ENCODE assay signal across 9 cellular contexts in the genomic region with DNA sequence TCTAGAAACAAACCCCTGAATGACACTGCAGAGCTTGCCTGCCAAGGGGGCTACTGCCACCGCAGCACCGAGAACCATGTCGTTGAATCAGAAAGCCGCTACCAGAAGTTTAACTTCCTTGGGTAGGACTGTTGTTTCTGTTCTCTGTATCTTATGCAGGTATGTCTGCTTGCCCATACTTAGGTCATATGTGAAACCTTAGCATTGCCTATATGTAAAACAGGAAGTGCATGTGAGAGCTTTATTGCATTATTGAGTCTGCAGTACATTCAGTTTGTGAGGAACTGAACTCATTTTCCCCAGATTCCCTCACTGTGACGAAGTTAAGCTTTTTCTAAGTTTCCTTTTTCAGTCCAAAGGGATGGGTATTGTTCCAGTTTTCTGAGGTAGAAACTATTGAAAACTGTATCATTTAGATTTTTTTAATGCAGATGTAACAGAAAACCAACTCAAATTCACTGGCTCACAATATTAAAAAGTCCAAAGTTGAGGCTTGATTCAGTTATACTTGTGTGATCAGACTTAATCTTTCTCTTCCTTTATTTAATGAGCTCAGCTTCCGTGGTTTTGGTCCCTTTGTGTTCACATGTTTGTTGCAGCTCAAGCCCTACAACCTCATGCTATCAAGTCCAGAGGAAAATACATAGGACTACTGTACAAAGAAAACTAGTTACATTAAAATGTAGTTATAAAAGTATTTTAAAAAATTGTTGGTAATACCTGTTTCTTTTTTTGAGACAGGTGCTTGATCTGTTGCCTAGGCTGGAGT. TPM values are rescaled to one million over a fixed set of nuclear protein-coding genes. Genes with fewer than 3 reads are reported as not detected.
A peak's percentile ranks its signal among the peaks of the same experiment; 100 is the strongest.
DNase-seq lines count a peak whose midpoint lies in the region; ATAC-seq, FAIRE-seq and TF ChIP-seq lines count a peak whose summit lies in the region.
"Had no signal": no experiment of that assay in that cellular context is flagged by ENCODE, and none has a peak within 500 bp of the region (broad histone marks: within the 10 kb centered on the region; RNA-seq: fewer than 3 reads in every experiment).

No MANE protein-coding gene starts in this region.

- FAIRE-seq in small intestine (lab: Jason Lieb, UNC): no peak
- FAIRE-seq: H1 had no signal

- H3K27ac Mint-ChIP-seq in dendritic cell treated with granulocyte-macrophage colony-stimulating factor and Interleukin-4, amounts not matched to agents 40 ng/mL and 50 ng/mL, for 4 days: peak overlapping the region; percentile 32

- H3K27ac ChIP-seq in small intestine (ENCODE audit: low read depth in 1 of 2, low read length in 1 of 2): peak overlapping the region in 1 of 2 donors; percentile 35

- no peak for TF ChIP-seq CTCF in GM12864 (IDR thresholded peaks at IDR 0.05; ENCODE audit: low read depth, low read length, missing control alignments)

- intact Hi-C loops in dendritic cell treated with granulocyte-macrophage colony-stimulating factor and Interleukin-4, amounts not matched to agents 40 ng/mL and 50 ng/mL, for 4 days (cut with micrococcal nuclease): loop anchor here (10.0 kb wide), 1 partner anchor 223 kb away; a partner anchor contains a TSS

- peak overlapping the region; percentile 4 for H3K4me3 Mint-ChIP-seq in dendritic cell treated with granulocyte-macrophage colony-stimulating factor and Interleukin-4, amounts not matched to agents 40 ng/mL and 50 ng/mL, for 4 days

- no peak overlapping the region for H3K4me3 ChIP-seq in GM12864 (ENCODE audit: low read depth, low read length)
- H3K4me3 ChIP-seq in small intestine (ENCODE audit: low read depth in 1 of 2, low read length in 2 of 2): no peak overlapping the region

- H3K27me3 ChIP-seq in small intestine (ENCODE audit: control insufficient read depth in 2 of 2, insufficient read depth in 2 of 2, low read length in 2 of 2): no peaks in the 10 kb centered on the region

- ATAC-seq in GM21390 (IDR thresholded peaks at IDR 0.05; ENCODE audit: unreplicated experiment) (peak; percentile 92), HG03571 (IDR thresholded peaks at IDR 0.05; ENCODE audit: unreplicated experiment) (peak; percentile 72)

- no peaks in the 10 kb centered on the region for H3K9me3 Mint-ChIP-seq in dendritic cell treated with granulocyte-macrophage colony-stimulating factor and Interleukin-4, amounts not matched to agents 40 ng/mL and 50 ng/mL, for 4 days

- peaks cover 3 to 19% of the 10 kb centered on the region in 2 donors for H3K4me1 ChIP-seq in small intestine (ENCODE audit: control insufficient read depth in 2 of 2, insufficient read depth in 1 of 2, low read depth in 1 of 2, low read length in 1 of 2)

- no peaks in the 10 kb centered on the region for H3K27me3 Mint-ChIP-seq in dendritic cell treated with granulocyte-macrophage colony-stimulating factor and Interleukin-4, amounts not matched to agents 40 ng/mL and 50 ng/mL, for 4 days

- peaks cover 5% of the 10 kb centered on the region for H3K36me3 Mint-ChIP-seq in dendritic cell treated with granulocyte-macrophage colony-stimulating factor and Interleukin-4, amounts not matched to agents 40 ng/mL and 50 ng/mL, for 4 days (ENCODE audit: low read depth)

- H3K9me3 ChIP-seq in small intestine (ENCODE audit: control insufficient read depth, low read depth): no peaks in the 10 kb centered on the region

- 51 to 59% (median 56%) methylated on average over 6 of the region's 6 CpGs for WGBS in small intestine, 3 donors

- H3K36me3 ChIP-seq in small intestine (ENCODE audit: control insufficient read depth in 2 of 2, insufficient read depth in 2 of 2, low read length in 2 of 2): no peaks in the 10 kb centered on the region

- H3K4me1 Mint-ChIP-seq in dendritic cell treated with granulocyte-macrophage colony-stimulating factor and Interleukin-4, amounts not matched to agents 40 ng/mL and 50 ng/mL, for 4 days (ENCODE audit: low read depth): peaks cover 42% of the 10 kb centered on the region

- DNase-seq in GM12864 (ENCODE audit: low read depth) (peak; percentile 61), small intestine (no peak), DMS53 treated with DMSO at 0.1 percent for 48 hours (lab: John Stamatoyannopoulos, UW; ENCODE audit: unreplicated experiment) (no peak), GOT3 (lab: John Stamatoyannopoulos, UW) (no peak), NCI-H2171 (lab: John Stamatoyannopoulos, UW) (no peak)

RNA-seq across cellular contexts. Expression of a gene that starts 6.9 kb away (rescaled TPM):
- polyA plus RNA-seq in small intestine: 10 to 100 TPM; 13.5 to 16.1 (median 13.6) TPM
